7 cellular contexts compared by ENCODE assay signal in the genomic region with DNA sequence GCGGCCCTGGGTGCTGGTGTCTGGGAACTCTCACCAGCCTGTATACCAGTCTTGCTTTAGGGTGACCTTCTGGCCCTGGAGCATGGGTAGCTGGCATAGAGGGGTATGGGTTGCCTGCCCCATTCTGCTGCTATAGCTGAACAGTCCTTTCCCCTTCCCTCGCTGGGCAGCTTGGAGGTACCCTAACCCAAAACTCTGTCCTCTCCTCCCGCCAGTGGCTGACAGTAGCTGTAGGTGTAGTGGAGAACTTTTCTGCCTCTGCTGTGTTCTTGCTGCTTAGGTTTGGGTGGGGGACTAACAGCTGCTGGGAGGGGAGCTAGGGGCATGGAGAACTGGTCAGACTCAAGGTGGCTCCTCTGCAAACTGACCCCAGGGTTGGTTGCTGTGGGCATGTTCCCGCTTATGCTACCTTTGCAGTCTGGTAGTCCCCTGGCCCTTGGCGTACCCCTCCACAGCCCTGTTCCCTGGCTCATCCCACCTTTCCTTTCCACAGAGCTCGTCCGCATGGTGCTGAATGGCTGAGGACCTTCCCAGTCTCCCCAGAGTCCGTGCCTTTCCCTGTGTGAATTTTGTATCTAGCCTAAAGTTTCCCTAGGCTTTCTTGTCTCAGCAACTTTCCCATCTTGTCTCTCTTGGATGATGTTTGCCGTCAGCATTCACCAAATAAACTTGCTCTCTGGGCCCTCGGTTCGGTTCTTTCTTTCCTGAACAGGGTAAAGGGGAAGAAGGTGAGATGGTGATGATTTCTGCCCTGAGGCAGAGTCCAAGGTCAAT. TPM values are rescaled to one million over a fixed set of nuclear protein-coding genes. Genes with fewer than 3 reads are reported as not detected.
DNase-seq lines count a peak whose midpoint lies in the region; ATAC-seq and TF ChIP-seq lines count a peak whose summit lies in the region.

No MANE protein-coding gene starts in this region.

- H3K4me3 Mint-ChIP-seq in activated T-helper 17 cell treated with anti-CD3 and anti-CD28 coated beads, Interleukin-2, amount 50 U/mL, for 72 hours: peak overlapping the region; percentile 99
- H3K4me3 Mint-ChIP-seq in stimulated activated naive B cell treated with anti-CD40 and anti-IgM and Interleukin-4, amounts not matched to agents 10 μg/mL and 1 μg/mL and 100 μg/mL, for 72 hours: peak overlapping the region; percentile 91 to 97

- ATAC-seq in activated T-helper 17 cell treated with anti-CD3 and anti-CD28 coated beads, Interleukin-2, amount 50 U/mL, for 72 hours (replicated peaks): no peak
- no peak for ATAC-seq in stimulated activated naive B cell treated with anti-CD40 and anti-IgM and Interleukin-4, amounts not matched to agents 10 μg/mL and 1 μg/mL and 100 μg/mL, for 72 hours (replicated peaks)
- no peak for ATAC-seq in HG02970 (IDR thresholded peaks at IDR 0.05; ENCODE audit: low FRiP score, unreplicated experiment)

- H3K4me3 ChIP-seq in HFF-Myc (replicated peaks; ENCODE audit: low read depth, low read length): peak overlapping the region; percentile 96
- H3K4me3 ChIP-seq in iPS-18a (ENCODE audit: low read length): peak overlapping the region; percentile 69

- H3K27me3 ChIP-seq in iPS-18a (ENCODE audit: control insufficient read depth, insufficient read depth, low read length): no peaks in the 10 kb centered on the region

- peaks cover 14% of the 10 kb centered on the region for H3K4me1 Mint-ChIP-seq in activated T-helper 17 cell treated with anti-CD3 and anti-CD28 coated beads, Interleukin-2, amount 50 U/mL, for 72 hours
- H3K4me1 Mint-ChIP-seq in stimulated activated naive B cell treated with anti-CD40 and anti-IgM and Interleukin-4, amounts not matched to agents 10 μg/mL and 1 μg/mL and 100 μg/mL, for 72 hours: peaks cover 32 to 62% of the 10 kb centered on the region in 2 donors

- DNase-seq in HFF-Myc (ENCODE audit: extremely low read depth, low read depth) (no peak), middle frontal gyrus (ENCODE audit: extremely low spot score, low spot score) (no peak), CD1c-positive myeloid dendritic cell (ENCODE audit: extremely low spot score) (no peak)
- DNase-seq in stimulated activated naive B cell treated with anti-CD40 and anti-IgM and Interleukin-4, amounts not matched to agents 10 μg/mL and 1 μg/mL and 100 μg/mL, for 72 hours: no peak

- H3K27ac ChIP-seq in iPS-18a (ENCODE audit: low read length): no peak overlapping the region

- no peaks in the 10 kb centered on the region for H3K9me3 ChIP-seq in iPS-18a (ENCODE audit: control insufficient read depth, low read depth, low read length)

- H3K9ac ChIP-seq in iPS-18a (ENCODE audit: low read length): peak overlapping the region; percentile 87

- peak overlapping the region; percentile 81 for H3K27ac Mint-ChIP-seq in activated T-helper 17 cell treated with anti-CD3 and anti-CD28 coated beads, Interleukin-2, amount 50 U/mL, for 72 hours
- H3K27ac Mint-ChIP-seq in stimulated activated naive B cell treated with anti-CD40 and anti-IgM and Interleukin-4, amounts not matched to agents 10 μg/mL and 1 μg/mL and 100 μg/mL, for 72 hours: peak overlapping the region; percentile 88

- H3K36me3 ChIP-seq in iPS-18a (ENCODE audit: control insufficient read depth, low read depth, low read length): peaks cover 62% of the 10 kb centered on the region

- H3K9me3 Mint-ChIP-seq in activated T-helper 17 cell treated with anti-CD3 and anti-CD28 coated beads, Interleukin-2, amount 50 U/mL, for 72 hours: no peaks in the 10 kb centered on the region
- H3K9me3 Mint-ChIP-seq in stimulated activated naive B cell treated with anti-CD40 and anti-IgM and Interleukin-4, amounts not matched to agents 10 μg/mL and 1 μg/mL and 100 μg/mL, for 72 hours: no peaks in the 10 kb centered on the region

- no peaks in the 10 kb centered on the region for H3K27me3 Mint-ChIP-seq in activated T-helper 17 cell treated with anti-CD3 and anti-CD28 coated beads, Interleukin-2, amount 50 U/mL, for 72 hours
- no peaks in the 10 kb centered on the region for H3K27me3 Mint-ChIP-seq in stimulated activated naive B cell treated with anti-CD40 and anti-IgM and Interleukin-4, amounts not matched to agents 10 μg/mL and 1 μg/mL and 100 μg/mL, for 72 hours

- peaks cover 91% of the 10 kb centered on the region for H3K36me3 Mint-ChIP-seq in activated T-helper 17 cell treated with anti-CD3 and anti-CD28 coated beads, Interleukin-2, amount 50 U/mL, for 72 hours (ENCODE audit: low read depth)
- H3K36me3 Mint-ChIP-seq in stimulated activated naive B cell treated with anti-CD40 and anti-IgM and Interleukin-4, amounts not matched to agents 10 μg/mL and 1 μg/mL and 100 μg/mL, for 72 hours: peaks cover 51 to 72% of the 10 kb centered on the region in 2 donors

- no peak for TF ChIP-seq CTCF in HFF-Myc (IDR thresholded peaks at IDR 0.05; ENCODE audit: low read depth, low read length, missing control alignments)

- H3K4me1 ChIP-seq in iPS-18a (ENCODE audit: control insufficient read depth, low read depth, low read length): peaks cover 26% of the 10 kb centered on the region

RNA-seq across cellular contexts. Expression of a gene that starts 2.9 kb away (rescaled TPM):
- total RNA-seq in activated T-helper 17 cell treated with anti-CD3 and anti-CD28 coated beads, Interleukin-2, amount 50 U/mL, for 72 hours: 1,000 to 10,000 TPM in 1 of 2 donors, 100 to 1,000 TPM in 1; 974 to 1,528 TPM

RNA-seq across cellular contexts. Expression of a gene that starts 8.7 kb away (rescaled TPM):
- 100 to 1,000 TPM in 1 of 2 donors, 10 to 100 TPM in 1; 96.9 to 114 TPM for total RNA-seq in activated T-helper 17 cell treated with anti-CD3 and anti-CD28 coated beads, Interleukin-2, amount 50 U/mL, for 72 hours

RNA-seq across cellular contexts. Expression of a gene that starts 28.2 kb away (rescaled TPM):
- total RNA-seq in activated T-helper 17 cell treated with anti-CD3 and anti-CD28 coated beads, Interleukin-2, amount 50 U/mL, for 72 hours: 100 to 1,000 TPM; 104 to 114 TPM

RNA-seq across cellular contexts. Expression of a gene that starts 33.0 kb away (rescaled TPM):
- 100 to 1,000 TPM; 234 to 236 TPM for total RNA-seq in activated T-helper 17 cell treated with anti-CD3 and anti-CD28 coated beads, Interleukin-2, amount 50 U/mL, for 72 hours

RNA-seq across cellular contexts. Expression of a gene that starts 43.0 kb away (rescaled TPM):
- 1 to 10 TPM; 7.8 to 8.0 TPM for total RNA-seq in activated T-helper 17 cell treated with anti-CD3 and anti-CD28 coated beads, Interleukin-2, amount 50 U/mL, for 72 hours
